ENCODE assay signal across 8 cellular contexts in the genomic region with DNA sequence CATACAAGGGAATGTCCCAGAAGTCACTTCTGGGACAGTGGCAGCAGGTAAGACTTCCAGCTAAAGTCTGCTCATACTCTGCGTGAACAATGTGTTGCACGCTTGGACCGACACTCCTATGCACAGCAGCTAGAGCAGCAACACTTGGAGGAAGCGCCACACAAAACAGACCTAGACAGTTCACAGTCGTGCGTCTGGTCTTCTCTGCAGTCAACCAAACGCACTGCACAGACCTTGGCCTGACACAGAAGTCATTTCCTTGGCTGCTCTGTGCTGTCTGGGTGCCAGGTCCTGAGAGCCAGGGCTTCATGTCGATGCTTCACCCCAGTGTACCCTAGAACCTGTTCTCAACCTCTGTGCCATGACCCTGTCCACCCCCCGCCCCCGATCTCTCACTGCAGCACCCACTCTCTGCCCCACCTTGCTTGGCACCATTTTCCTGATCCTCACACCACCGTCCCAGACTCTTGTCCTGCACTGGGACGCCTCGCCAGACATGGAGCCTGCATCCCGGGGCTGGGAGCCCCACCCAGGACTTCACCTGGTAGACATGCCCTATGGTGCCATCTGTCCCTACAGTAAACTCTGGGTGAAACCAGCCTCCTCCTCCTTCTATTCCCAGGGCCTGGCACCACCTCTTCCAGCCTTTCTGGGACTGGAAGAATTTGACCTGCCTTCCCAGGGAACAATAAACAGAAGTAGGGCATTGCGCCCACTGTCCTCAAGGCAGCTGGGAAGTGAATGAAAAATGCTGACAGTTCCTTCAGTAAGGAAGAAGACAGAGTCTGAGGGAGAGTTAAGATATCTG. TPM values are rescaled to one million over a fixed set of nuclear protein-coding genes. Genes with fewer than 3 reads are reported as not detected.
DNase-seq lines count a peak whose midpoint lies in the region; ATAC-seq and TF ChIP-seq lines count a peak whose summit lies in the region.

No MANE protein-coding gene starts in this region.

- POLR2A ChIA-PET in CD8-positive, alpha-beta memory T cell (lab: Charles Lee), result interaction anchor here (0.8 to 2.7 kb wide), 4 partner anchors 11 to 77 kb away, joined by 3 to 11 read pairs (median 4); no protein-coding TSS in a partner anchor
- POLR2A ChIA-PET in activated CD8-positive, alpha-beta T cell treated with anti-CD3 and anti-CD28 coated beads for 36 hours (lab: Charles Lee), result interaction anchor here (0.6 to 3.8 kb wide), 6 partner anchors 9 to 496 kb away, joined by 3 to 26 read pairs (median 4); no protein-coding TSS in a partner anchor

- H3K9me3 Mint-ChIP-seq in CD8-positive, alpha-beta memory T cell, result peaks cover 0 to 3% (median 0%) of the 10 kb centered on the region in 5 donors
- H3K9me3 Mint-ChIP-seq in activated CD8-positive, alpha-beta T cell treated with anti-CD3 and anti-CD28 coated beads for 36 hours, result peaks cover 3% of the 10 kb centered on the region

- peak in 3 of 5 donors; percentile 37 to 66 (median 66) for DNase-seq in CD8-positive, alpha-beta memory T cell
- peak; percentile 54 for DNase-seq in activated CD8-positive, alpha-beta T cell treated with anti-CD3 and anti-CD28 coated beads for 36 hours
- no peak for DNase-seq in esophagus squamous epithelium (lab: John Stamatoyannopoulos, UW)
- peak; percentile 78 for DNase-seq in sigmoid colon
- no peak for DNase-seq in NCI-H1092 treated with DMSO at 0.1 percent for 48 hours (lab: John Stamatoyannopoulos, UW)

- 48 to 69% methylated on average over 9 to 15 of the region's 15 CpGs for WGBS in esophagus squamous epithelium, 2 donors
- WGBS in sigmoid colon, 2 donors, result 63 to 68% methylated on average over 15 of the region's 15 CpGs

- peak in 1 of 4 donors; percentile 43 for TF ChIP-seq EP300 in sigmoid colon (IDR thresholded peaks at IDR 0.05)

- intact Hi-C loops in activated CD8-positive, alpha-beta T cell treated with anti-CD3 and anti-CD28 coated beads for 36 hours (cut with micrococcal nuclease), result loop anchor here (5.0 kb wide), 1 partner anchor 43 kb away; no protein-coding TSS in a partner anchor
- intact Hi-C loops in esophagus squamous epithelium (cut with DNase I), result loop anchor here (5.0 kb wide), 1 partner anchor 123 kb away; no protein-coding TSS in a partner anchor
- intact Hi-C loops in sigmoid colon (cut with DNase I), result loop anchor here (5.0 to 10.0 kb wide), 3 partner anchors 68 to 185 kb away; no protein-coding TSS in a partner anchor

- peaks cover 64 to 77% (median 67%) of the 10 kb centered on the region in 3 donors for H3K4me1 Mint-ChIP-seq in CD8-positive, alpha-beta memory T cell
- H3K4me1 Mint-ChIP-seq in activated CD8-positive, alpha-beta T cell treated with anti-CD3 and anti-CD28 coated beads for 36 hours (ENCODE audit: low read depth), result peaks cover 53% of the 10 kb centered on the region

- peak overlapping the region; percentile 93 to 99 (median 96) for H3K27ac Mint-ChIP-seq in CD8-positive, alpha-beta memory T cell
- H3K27ac Mint-ChIP-seq in activated CD8-positive, alpha-beta T cell treated with anti-CD3 and anti-CD28 coated beads for 36 hours, result peak overlapping the region; percentile 92

- TF ChIP-seq POLR2A in esophagus squamous epithelium (IDR thresholded peaks at IDR 0.05) (no peak), sigmoid colon (IDR thresholded peaks at IDR 0.05) (no peak)

- H3K4me1 ChIP-seq in CD8-positive, alpha-beta memory T cell (ENCODE audit: insufficient read depth, low read length), result peaks cover 54% of the 10 kb centered on the region
- H3K4me1 ChIP-seq in esophagus squamous epithelium (peaks cover 12 to 51% (median 17%) of the 10 kb centered on the region in 3 donors), sigmoid colon (peaks cover 0 to 48% (median 42%) of the 10 kb centered on the region in 4 donors)

- peaks cover 3 to 46% (median 7%) of the 10 kb centered on the region in 3 donors for H3K36me3 Mint-ChIP-seq in CD8-positive, alpha-beta memory T cell
- peaks cover 49% of the 10 kb centered on the region for H3K36me3 Mint-ChIP-seq in activated CD8-positive, alpha-beta T cell treated with anti-CD3 and anti-CD28 coated beads for 36 hours (ENCODE audit: low read depth)

- H3K27me3 ChIP-seq in CD8-positive, alpha-beta memory T cell (ENCODE audit: insufficient read depth, low read length, poor library complexity, severe bottlenecking), result no peaks in the 10 kb centered on the region
- H3K27me3 ChIP-seq in esophagus squamous epithelium (peaks cover 0 to 42% (median 0%) of the 10 kb centered on the region in 4 donors), sigmoid colon (no peaks in the 10 kb centered on the region)

- no peak for TF ChIP-seq CTCF in activated CD8-positive, alpha-beta T cell treated with anti-CD3 and anti-CD28 coated beads for 36 hours (IDR thresholded peaks at IDR 0.05)
- TF ChIP-seq CTCF in esophagus squamous epithelium (IDR thresholded peaks at IDR 0.05), result no peak
- no peak for TF ChIP-seq CTCF in sigmoid colon (IDR thresholded peaks at IDR 0.05)

- peaks cover 0 to 2% of the 10 kb centered on the region in 2 donors for H3K27me3 Mint-ChIP-seq in CD8-positive, alpha-beta memory T cell
- no peaks in the 10 kb centered on the region for H3K27me3 Mint-ChIP-seq in activated CD8-positive, alpha-beta T cell treated with anti-CD3 and anti-CD28 coated beads for 36 hours

- CTCF ChIA-PET in CD8-positive, alpha-beta memory T cell (lab: Charles Lee), result interaction anchor here (1.6 to 4.3 kb wide), 3 partner anchors 12 to 77 kb away, joined by 11 to 31 read pairs (median 11); no protein-coding TSS in a partner anchor
- CTCF ChIA-PET in activated CD8-positive, alpha-beta T cell treated with anti-CD3 and anti-CD28 coated beads for 36 hours (lab: Charles Lee), result interaction anchor here (1.2 to 4.5 kb wide), 4 partner anchors 13 to 76 kb away, joined by 3 to 16 read pairs (median 10); no protein-coding TSS in a partner anchor

- peak overlapping the region; percentile 77 for H3K4me3 ChIP-seq in CD8-positive, alpha-beta memory T cell (ENCODE audit: low read length)
- H3K4me3 ChIP-seq in esophagus squamous epithelium (peak overlapping the region in 2 of 4 donors; percentile 67 to 84), sigmoid colon (peak overlapping the region in 3 of 4 donors; percentile 65 to 68 (median 66))

- no peaks in the 10 kb centered on the region for H3K9me3 ChIP-seq in CD8-positive, alpha-beta memory T cell (ENCODE audit: low read length)
- H3K9me3 ChIP-seq in esophagus squamous epithelium (no peaks in the 10 kb centered on the region), sigmoid colon (no peaks in the 10 kb centered on the region)

- H3K27ac ChIP-seq in CD8-positive, alpha-beta memory T cell (ENCODE audit: low read depth, low read length), result peak overlapping the region; percentile 63
- H3K27ac ChIP-seq in esophagus squamous epithelium (peak overlapping the region; percentile 26 to 88 (median 83)), sigmoid colon (peak overlapping the region; percentile 73 to 95 (median 84))

- no peaks in the 10 kb centered on the region for H3K36me3 ChIP-seq in CD8-positive, alpha-beta memory T cell (ENCODE audit: insufficient read depth, low read length)
- H3K36me3 ChIP-seq in esophagus squamous epithelium (no peaks in the 10 kb centered on the region), sigmoid colon (no peaks in the 10 kb centered on the region)

- peak; percentile 52 for ATAC-seq in activated CD8-positive, alpha-beta T cell treated with anti-CD3 and anti-CD28 coated beads for 36 hours
- no peak for ATAC-seq in HG02623 (IDR thresholded peaks at IDR 0.05; ENCODE audit: unreplicated experiment)
- ATAC-seq in HG03342 (IDR thresholded peaks at IDR 0.05; ENCODE audit: unreplicated experiment), result no peak
- ATAC-seq in HG03520 (IDR thresholded peaks at IDR 0.05; ENCODE audit: unreplicated experiment), result no peak

- peak overlapping the region; percentile 88 to 99 (median 94) for H3K4me3 Mint-ChIP-seq in CD8-positive, alpha-beta memory T cell
- H3K4me3 Mint-ChIP-seq in activated CD8-positive, alpha-beta T cell treated with anti-CD3 and anti-CD28 coated beads for 36 hours, result peak overlapping the region; percentile 91

RNA-seq across cellular contexts. Expression of a gene that starts 3.1 kb away (rescaled TPM):
- 10 to 100 TPM; 24.0 to 28.9 TPM for total RNA-seq in CD8-positive, alpha-beta memory T cell
- polyA plus RNA-seq in CD8-positive, alpha-beta memory T cell, result 8.2 TPM
- 10 to 100 TPM; 17.8 to 21.0 TPM for total RNA-seq in activated CD8-positive, alpha-beta T cell treated with anti-CD3 and anti-CD28 coated beads for 36 hours
- total RNA-seq in esophagus squamous epithelium (1 to 10 TPM in 3 of 4 donors, under 1 TPM in 1; 0.88 to 6.3 (median 1.9) TPM), sigmoid colon (1 to 10 TPM; 1.8 to 7.7 (median 5.0) TPM)
- polyA plus RNA-seq in sigmoid colon, result 1 to 10 TPM in 2 of 3 donors, under 1 TPM in 1; 0.23 to 3.2 (median 1.2) TPM

Comparison
In these comparisons a context has a peak if more than half of its experiments do, and no peak if none do; other contexts are left out.
1. DNase-seq: peak in CD8-positive, alpha-beta memory T cell (3 of 5), activated CD8-positive, alpha-beta T cell treated with anti-CD3 and anti-CD28 coated beads for 36 hours (single experiment) and sigmoid colon (single experiment); none in esophagus squamous epithelium (single experiment) and NCI-H1092 treated with DMSO at 0.1 percent for 48 hours (single experiment).
2. Peak in every context shown above with its lines, with median percentiles within 50 percentile points of each other: H3K27ac ChIP-seq.